Comparison of ENCODE assay signal across 1 cellular context in genomic region chr2:100991404-100991773, GRCh38.
TF ChIP-seq lines count a peak whose summit lies in the region.

No MANE protein-coding gene starts in this region.

TF ChIP-seq in K562, 482 proteins besides CTCF, POLR2A, EP300 and RAD21 (continued from another document):
- no peak for TF ChIP-seq ESRRA (IDR thresholded peaks at IDR 0.05; ENCODE audit: borderline replicate concordance, low read depth)
- TF ChIP-seq ETV5 (CRISPR knock-in tag; IDR thresholded peaks at IDR 0.05; ENCODE audit: low read depth) = no peak
- TF ChIP-seq NFIX (CRISPR knock-in tag; IDR thresholded peaks at IDR 0.05; ENCODE audit: low read depth) = no peak
- no peak for TF ChIP-seq PHTF2 (CRISPR knock-in tag; IDR thresholded peaks at IDR 0.05)
- no peak for TF ChIP-seq IRF2 (CRISPR knock-in tag; IDR thresholded peaks at IDR 0.05)
